In genomic region chr10:119361037-119361436, GRCh38 we compare ENCODE assay signal across 16 cellular contexts.
"Had no signal": no experiment of that assay in that cellular context is flagged by ENCODE, and none has a peak within 500 bp of the region (broad histone marks: within the 10 kb centered on the region; RNA-seq: fewer than 3 reads in every experiment).

No MANE protein-coding gene starts in this region.

- ATAC-seq: activated T-cell treated with anti-CD3 and anti-CD28 coated beads, Interleukin-2, amount 50 U/mL, for 72 hours; stimulated activated effector memory CD8-positive, alpha-beta T cell treated with anti-CD3 and anti-CD28 coated beads, Interleukin-12 subunit alpha, Interleukin-12 subunit beta, amount 100 ng/mL, for 72 hours; stimulated activated naive CD8-positive, alpha-beta T cell treated with anti-CD3 and anti-CD28 coated beads, Interleukin-15, amount 100 ng/mL, for 72 hours had no signal

- H3K36me3 ChIP-seq: cardiac muscle cell, suprapubic skin, tibial nerve had no signal

- H3K4me3 Mint-ChIP-seq: activated CD4-positive, alpha-beta memory T cell treated with anti-CD3 and anti-CD28 coated beads, Interleukin-2, amount 10 ng/mL, durations not matched to agents 7 days and 5 days; activated CD4-positive, alpha-beta T cell treated with anti-CD3 and anti-CD28 coated beads, Interleukin-2, amount 10 ng/mL, durations not matched to agents 24 days and 14 days; activated naive CD4-positive, alpha-beta T cell treated with anti-CD3 and anti-CD28 coated beads, Interleukin-2, amount 10 ng/mL, durations not matched to agents 7 days and 5 days; activated T-cell treated with anti-CD3 and anti-CD28 coated beads, Interleukin-2, amount 50 U/mL, for 72 hours; stimulated activated effector memory CD8-positive, alpha-beta T cell treated with anti-CD3 and anti-CD28 coated beads, Interleukin-12 subunit alpha, Interleukin-12 subunit beta, amount 100 ng/mL, for 72 hours; stimulated activated naive CD8-positive, alpha-beta T cell treated with anti-CD3 and anti-CD28 coated beads, Interleukin-15, amount 100 ng/mL, for 72 hours; T-cell; T-helper 2 cell treated with Interferon-gamma antibody and Interleukin-4, amounts not matched to agents 5 μg/mL and 100 μg/mL, for 36 hours had no signal

- H3K27ac Mint-ChIP-seq: activated CD4-positive, alpha-beta memory T cell treated with anti-CD3 and anti-CD28 coated beads, Interleukin-2, amount 10 ng/mL, durations not matched to agents 7 days and 5 days; activated naive CD4-positive, alpha-beta T cell treated with anti-CD3 and anti-CD28 coated beads, Interleukin-2, amount 10 ng/mL, durations not matched to agents 7 days and 5 days; activated T-cell treated with anti-CD3 and anti-CD28 coated beads, Interleukin-2, amount 50 U/mL, for 72 hours; T-cell had no signal

- H3K9me3 ChIP-seq: suprapubic skin had no signal

- H3K4me3 ChIP-seq: cardiac muscle cell, suprapubic skin, tibial nerve had no signal

- H3K27ac ChIP-seq: cardiac muscle cell, suprapubic skin, VCaP had no signal

- DNase-seq: activated CD4-positive, alpha-beta memory T cell treated with anti-CD3 and anti-CD28 coated beads, Interleukin-2, amount 10 ng/mL, durations not matched to agents 7 days and 5 days; activated effector memory CD4-positive, alpha-beta T cell treated with Interleukin-2 at 50 U/mL for 16 hours; activated naive CD4-positive, alpha-beta T cell treated with anti-CD3 and anti-CD28 coated beads, Interleukin-2, amount 10 ng/mL, durations not matched to agents 7 days and 5 days; activated T-cell treated with anti-CD3 and anti-CD28 coated beads, Interleukin-2, amount 50 U/mL, for 72 hours; hypothalamus; naive B cell; retina; stimulated activated naive CD8-positive, alpha-beta T cell treated with anti-CD3 and anti-CD28 coated beads, Interleukin-15, amount 100 ng/mL, for 72 hours had no signal

- H3K27me3 Mint-ChIP-seq: activated CD4-positive, alpha-beta memory T cell treated with anti-CD3 and anti-CD28 coated beads, Interleukin-2, amount 10 ng/mL, durations not matched to agents 7 days and 5 days; activated CD4-positive, alpha-beta T cell treated with anti-CD3 and anti-CD28 coated beads, Interleukin-2, amount 10 ng/mL, durations not matched to agents 24 days and 14 days; activated naive CD4-positive, alpha-beta T cell treated with anti-CD3 and anti-CD28 coated beads, Interleukin-2, amount 10 ng/mL, durations not matched to agents 7 days and 5 days; naive B cell; stimulated activated naive CD8-positive, alpha-beta T cell treated with anti-CD3 and anti-CD28 coated beads, Interleukin-15, amount 100 ng/mL, for 72 hours; T-cell had no signal

- H3K27me3 ChIP-seq: cardiac muscle cell, suprapubic skin, tibial nerve had no signal
